In genomic region chr14:29601559-29602109, GRCh38 we compare ENCODE assay signal across 30 cellular contexts.
A peak's percentile ranks its signal among the peaks of the same experiment; 100 is the strongest.
DNase-seq lines count a peak whose midpoint lies in the region; ATAC-seq and TF ChIP-seq lines count a peak whose summit lies in the region.
"Had no signal": no experiment of that assay in that cellular context is flagged by ENCODE, and none has a peak within 500 bp of the region (broad histone marks: within the 10 kb centered on the region; RNA-seq: fewer than 3 reads in every experiment).

No MANE protein-coding gene starts in this region.

- CTCF ChIA-PET in CD8-positive, alpha-beta memory T cell (lab: Charles Lee), result no interaction called here

- no peaks in the 10 kb centered on the region for H3K27me3 ChIP-seq in CD8-positive, alpha-beta memory T cell (ENCODE audit: insufficient read depth, low read length, poor library complexity, severe bottlenecking)
- no peaks in the 10 kb centered on the region for H3K27me3 ChIP-seq in upper lobe of right lung
- H3K27me3 ChIP-seq: foreskin keratinocyte, sigmoid colon, uterus had no signal

- no peaks in the 10 kb centered on the region for H3K9me3 ChIP-seq in CD8-positive, alpha-beta memory T cell (ENCODE audit: low read length)
- no peaks in the 10 kb centered on the region for H3K9me3 ChIP-seq in upper lobe of right lung
- H3K9me3 ChIP-seq: sigmoid colon, uterus had no signal

- H3K27ac Mint-ChIP-seq in CD8-positive, alpha-beta memory T cell, result no peak overlapping the region
- H3K27ac Mint-ChIP-seq: activated CD4-positive, alpha-beta T cell treated with anti-CD3 and anti-CD28 coated beads for 36 hours; activated naive CD8-positive, alpha-beta T cell treated with anti-CD3 and anti-CD28 coated beads, Interleukin-2, amount 10 ng/mL, durations not matched to agents 7 days and 5 days; GM23338; progenitor cell of endocrine pancreas; T-helper 17 cell had no signal

- H3K27ac ChIP-seq in CD8-positive, alpha-beta memory T cell (ENCODE audit: low read depth, low read length), result no peak overlapping the region
- no peak overlapping the region for H3K27ac ChIP-seq in upper lobe of right lung
- H3K27ac ChIP-seq: C4-2B, foreskin keratinocyte, sigmoid colon, uterus had no signal

- H3K9me3 Mint-ChIP-seq in CD8-positive, alpha-beta memory T cell, result peaks cover 5 to 35% (median 12%) of the 10 kb centered on the region in 5 donors
- H3K9me3 Mint-ChIP-seq: GM23338 had no signal

- no peak for ATAC-seq in upper lobe of right lung
- ATAC-seq: activated CD4-positive, alpha-beta T cell treated with anti-CD3 and anti-CD28 coated beads for 36 hours; foreskin keratinocyte; GM23338; left cardiac atrium; PC-3; Right ventricle myocardium inferior; SK-N-SH treated with all-trans-retinoic acid at 6 μM for 48 hours; T-helper 17 cell had no signal

- peaks cover 0 to 3% (median 1%) of the 10 kb centered on the region in 3 donors for H3K36me3 Mint-ChIP-seq in CD8-positive, alpha-beta memory T cell
- H3K36me3 Mint-ChIP-seq: activated naive CD8-positive, alpha-beta T cell treated with anti-CD3 and anti-CD28 coated beads, Interleukin-2, amount 10 ng/mL, durations not matched to agents 7 days and 5 days had no signal

- no peak overlapping the region for H3K4me3 Mint-ChIP-seq in CD8-positive, alpha-beta memory T cell
- H3K4me3 Mint-ChIP-seq: activated CD4-positive, alpha-beta T cell treated with anti-CD3 and anti-CD28 coated beads for 36 hours; activated naive CD8-positive, alpha-beta T cell treated with anti-CD3 and anti-CD28 coated beads, Interleukin-2, amount 10 ng/mL, durations not matched to agents 7 days and 5 days; GM23338; T-helper 17 cell had no signal

- no peak overlapping the region for H3K4me3 ChIP-seq in choroid plexus epithelial cell (ENCODE audit: low read depth, low read length)
- H3K4me3 ChIP-seq in skeletal muscle cell (ENCODE audit: low read depth, low read length), result no peak overlapping the region
- H3K4me3 ChIP-seq in CD8-positive, alpha-beta memory T cell (ENCODE audit: low read length), result no peak overlapping the region
- no peak overlapping the region for H3K4me3 ChIP-seq in upper lobe of right lung
- H3K4me3 ChIP-seq: GM23338, sigmoid colon, uterus had no signal

- no peaks in the 10 kb centered on the region for H3K27me3 Mint-ChIP-seq in CD8-positive, alpha-beta memory T cell
- H3K27me3 Mint-ChIP-seq: activated CD4-positive, alpha-beta T cell treated with anti-CD3 and anti-CD28 coated beads for 36 hours; activated naive CD8-positive, alpha-beta T cell treated with anti-CD3 and anti-CD28 coated beads, Interleukin-2, amount 10 ng/mL, durations not matched to agents 7 days and 5 days; progenitor cell of endocrine pancreas; T-helper 17 cell had no signal

- H3K4me1 Mint-ChIP-seq in CD8-positive, alpha-beta memory T cell, result no peaks in the 10 kb centered on the region
- H3K4me1 Mint-ChIP-seq: activated CD4-positive, alpha-beta T cell treated with anti-CD3 and anti-CD28 coated beads for 36 hours; activated naive CD8-positive, alpha-beta T cell treated with anti-CD3 and anti-CD28 coated beads, Interleukin-2, amount 10 ng/mL, durations not matched to agents 7 days and 5 days; T-helper 17 cell had no signal

- H3K36me3 ChIP-seq in CD8-positive, alpha-beta memory T cell (ENCODE audit: insufficient read depth, low read length), result no peaks in the 10 kb centered on the region
- H3K36me3 ChIP-seq in upper lobe of right lung, result no peaks in the 10 kb centered on the region
- H3K36me3 ChIP-seq: sigmoid colon, uterus had no signal

- no peaks in the 10 kb centered on the region for H3K4me1 ChIP-seq in CD8-positive, alpha-beta memory T cell (ENCODE audit: insufficient read depth, low read length)
- no peaks in the 10 kb centered on the region for H3K4me1 ChIP-seq in upper lobe of right lung
- H3K4me1 ChIP-seq: foreskin keratinocyte, uterus had no signal

- intact Hi-C loops in upper lobe of right lung (cut with DNase I), result no loop called here

- DNase-seq in HuH-7.5 (ENCODE audit: low spot score) (peak; percentile 17), choroid plexus epithelial cell (ENCODE audit: low read depth) (peak; percentile 36), iris pigment epithelial cell (ENCODE audit: low read depth) (peak; percentile 59), skeletal muscle cell (ENCODE audit: low read depth) (peak; percentile 10), DMS79 (lab: John Stamatoyannopoulos, UW) (no peak), upper lobe of right lung (no peak)
- no peak for DNase-seq in CD8-positive, alpha-beta memory T cell
- DNase-seq: activated CD4-positive, alpha-beta T cell treated with anti-CD3 and anti-CD28 coated beads for 36 hours; activated CD8-positive, alpha-beta memory T cell treated with anti-CD3 and anti-CD28 coated beads for 24 hours; activated gamma-delta T cell; activated naive CD8-positive, alpha-beta T cell treated with anti-CD3 and anti-CD28 coated beads, Interleukin-2, amount 10 ng/mL, durations not matched to agents 7 days and 5 days; Calu3; cerebellar nuclear complex; DND-41; foreskin keratinocyte; KG1; left cardiac atrium; mammary epithelial cell; MM.1S; NCI-H1417; PC-3; sigmoid colon; stimulated activated naive CD4-positive, alpha-beta T cell treated with Interleukin-2 at 50 U/mL for 16 hours; T-helper 17 cell; uterus had no signal

- TF ChIP-seq CTCF in choroid plexus epithelial cell (conservative IDR thresholded peaks at IDR 0.05; ENCODE audit: low read depth, low read length), result no peak
- no peak for TF ChIP-seq CTCF in upper lobe of right lung (IDR thresholded peaks at IDR 0.05)

- POLR2A ChIA-PET in CD8-positive, alpha-beta memory T cell (lab: Charles Lee), result no interaction called here

Comparison
In these comparisons a context has a peak if more than half of its experiments do, and no peak if none do; other contexts are left out.
1. DNase-seq: peak in HuH-7.5 (single experiment), choroid plexus epithelial cell (single experiment), iris pigment epithelial cell (single experiment) and skeletal muscle cell (single experiment); none in CD8-positive, alpha-beta memory T cell (0 of 5), DMS79 (single experiment) and upper lobe of right lung (single experiment).